ENCODE assay signal across 24 cellular contexts in the genomic region with DNA sequence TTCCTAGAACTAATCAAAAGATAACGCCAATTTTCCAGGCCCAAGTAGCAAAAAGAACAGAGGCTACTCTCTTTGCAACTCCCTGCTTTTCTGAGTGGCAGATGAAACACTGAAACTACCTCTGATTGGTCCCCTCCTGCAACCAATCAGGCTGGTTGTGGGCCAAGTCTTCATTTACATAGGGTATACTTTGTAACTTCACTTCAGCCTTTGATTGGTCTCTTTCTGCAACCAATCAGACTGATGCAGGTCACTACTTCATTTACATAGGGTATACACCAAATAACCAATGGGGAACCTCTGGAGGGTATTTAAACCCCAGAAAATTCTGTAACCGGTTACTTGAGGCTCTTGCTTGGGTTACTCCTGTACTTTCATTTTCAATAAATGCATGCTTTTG.
DNase-seq lines count a peak whose midpoint lies in the region; ATAC-seq, FAIRE-seq and TF ChIP-seq lines count a peak whose summit lies in the region.
"Had no signal": no experiment of that assay in that cellular context is flagged by ENCODE, and none has a peak within 500 bp of the region (broad histone marks: within the 10 kb centered on the region; RNA-seq: fewer than 3 reads in every experiment).

No MANE protein-coding gene starts in this region.

- H2AFZ ChIP-seq in DND-41 (ENCODE audit: low read depth, low read length) (no peak overlapping the region), K562 (ENCODE audit: low read depth, low read length) (no peak overlapping the region)

- H3K27me3 ChIP-seq in DND-41 (ENCODE audit: insufficient read depth, low read length, poor library complexity) (no peaks in the 10 kb centered on the region), K562 (ENCODE audit: control insufficient read depth in 2 of 2, insufficient read depth in 2 of 2, low read length in 2 of 2) (peaks cover 10 to 22% of the 10 kb centered on the region in 2 experiments; a peak in 4 of 5 replicates), testis (no peaks in the 10 kb centered on the region)
- H3K27me3 ChIP-seq: BLaER1 had no signal

- no peaks in the 10 kb centered on the region for H3K9me3 Mint-ChIP-seq in activated CD4-positive, alpha-beta memory T cell treated with anti-CD3 and anti-CD28 coated beads for 36 hours

- no peaks in the 10 kb centered on the region for H3K9me1 ChIP-seq in K562 (ENCODE audit: control insufficient read depth, insufficient read depth, low read length)

- in situ Hi-C loops in K562 (cut with MboI), result no loop called here

- no peak for TF ChIP-seq EP300 in K562 (IDR thresholded peaks at IDR 0.05; ENCODE audit: low read length)

- BruUV-seq in K562 (replicated peaks; lab: Mats Ljungman, UMichigan), result no TSS peak

- POLR2A ChIA-PET in K562 (lab: Yijun Ruan, JAX), result no interaction called here
- POLR2A ChIA-PET in activated CD4-positive, alpha-beta memory T cell treated with anti-CD3 and anti-CD28 coated beads for 36 hours (lab: Charles Lee), result no interaction called here

- no peak overlapping the region for H3K9ac ChIP-seq in DND-41 (ENCODE audit: low read depth, low read length)
- H3K9ac ChIP-seq in K562 (ENCODE audit: insufficient read depth in 1 of 2, low read depth in 2 of 2, low read length in 2 of 2), result no peak overlapping the region
- H3K9ac ChIP-seq: BLaER1 had no signal

- TF ChIP-seq CTCF in DND-41 (IDR thresholded peaks at IDR 0.05; ENCODE audit: borderline replicate concordance, extremely low read depth, low read length, poor library complexity, severe bottlenecking) (no peak), NB4 (IDR thresholded peaks at IDR 0.05; ENCODE audit: low read depth, low read length) (no peak), K562 (IDR thresholded peaks at IDR 0.05 in 2 of 3, conservative IDR thresholded peaks at IDR 0.05 in 1 of 3; ENCODE audit: insufficient read depth in 2 of 3, low read depth in 1 of 3, low read length in 3 of 3) (no peak), testis (IDR thresholded peaks at IDR 0.05) (no peak)

- H3K36me3 Mint-ChIP-seq in activated CD4-positive, alpha-beta memory T cell treated with anti-CD3 and anti-CD28 coated beads for 36 hours, result no peaks in the 10 kb centered on the region
- H3K36me3 Mint-ChIP-seq: CD4-positive, CD25-positive, alpha-beta regulatory T cell; CD8-positive, alpha-beta T cell had no signal

- H3K27ac Mint-ChIP-seq in activated CD4-positive, alpha-beta memory T cell treated with anti-CD3 and anti-CD28 coated beads for 36 hours, result no peak overlapping the region
- H3K27ac Mint-ChIP-seq: B cell; CD4-positive, CD25-positive, alpha-beta regulatory T cell; CD8-positive, alpha-beta T cell; HFFc6 had no signal

- H3K4me1 Mint-ChIP-seq in activated CD4-positive, alpha-beta memory T cell treated with anti-CD3 and anti-CD28 coated beads for 36 hours (ENCODE audit: low read depth), result no peaks in the 10 kb centered on the region
- H3K4me1 Mint-ChIP-seq: B cell; CD4-positive, CD25-positive, alpha-beta regulatory T cell had no signal

- H3K4me3 ChIP-seq in DND-41 (ENCODE audit: low read depth in 1 of 2, low read length in 2 of 2) (no peak overlapping the region), NB4 (ENCODE audit: low read depth, low read length) (no peak overlapping the region), K562 (no peak overlapping the region), testis (no peak overlapping the region)
- H3K4me3 ChIP-seq: BLaER1, HAP-1 had no signal

- no peak for DNase-seq in DND-41
- peak; percentile 3 for DNase-seq in NB4 (ENCODE audit: low read depth)
- DNase-seq in K562 (ENCODE audit: extremely low read depth in 1 of 4, low spot score in 3 of 4), result peak in 1 of 4 experiments; percentile 4
- DNase-seq in testis, result peak; percentile 16
- no peak for DNase-seq in NCI-H1105 (lab: John Stamatoyannopoulos, UW)
- DNase-seq in activated CD4-positive, alpha-beta memory T cell treated with anti-CD3 and anti-CD28 coated beads for 36 hours, result no peak
- no peak for DNase-seq in mesenteric fat pad (ENCODE audit: low spot score)
- DNase-seq: Caco-2; CD4-positive, CD25-positive, alpha-beta regulatory T cell; CD8-positive, alpha-beta T cell; DMS 273 treated with DMSO at 0.1 percent for 48 hours; DMS79; GF-D8; GOT3; HFFc6 had no signal

- H3K27me3 Mint-ChIP-seq in activated CD4-positive, alpha-beta memory T cell treated with anti-CD3 and anti-CD28 coated beads for 36 hours, result no peaks in the 10 kb centered on the region
- H3K27me3 Mint-ChIP-seq: B cell; CD4-positive, CD25-positive, alpha-beta regulatory T cell had no signal

- 0% methylated on average over 2 of the region's 2 CpGs for WGBS in K562 (ENCODE audit: insufficient coverage, low coverage, missing lambda C conversion rate)
- WGBS in testis, 2 donors, result 86 to 90% methylated on average over 2 of the region's 2 CpGs

- TF ChIP-seq POLR2A in NB4 (IDR thresholded peaks at IDR 0.05; ENCODE audit: extremely low read depth, insufficient read length), result no peak
- no peak for TF ChIP-seq POLR2A in K562 (conservative IDR thresholded peaks at IDR 0.05)
- no peak for TF ChIP-seq POLR2A in testis (IDR thresholded peaks at IDR 0.05)

- CTCF ChIA-PET in K562 (lab: Yijun Ruan, JAX; ENCODE audit: low intra/inter-chr PET ratio), result no interaction called here
- CTCF ChIA-PET in activated CD4-positive, alpha-beta memory T cell treated with anti-CD3 and anti-CD28 coated beads for 36 hours (lab: Charles Lee), result no interaction called here

- H4K20me1 ChIP-seq in DND-41 (ENCODE audit: insufficient read depth, low read length) (no peaks in the 10 kb centered on the region), K562 (replicated peaks; ENCODE audit: control insufficient read depth, insufficient read depth, low read length) (no peaks in the 10 kb centered on the region)
- H4K20me1 ChIP-seq: BLaER1 had no signal

- no peak for FAIRE-seq in K562 (lab: Jason Lieb, UNC)
- FAIRE-seq: D721Med, GM12891, GM18507, H54 had no signal

- H3K36me3 ChIP-seq in DND-41 (ENCODE audit: insufficient read depth, low read length) (no peaks in the 10 kb centered on the region), K562 (ENCODE audit: control insufficient read depth, insufficient read depth, low read length) (no peaks in the 10 kb centered on the region), testis (ENCODE audit: low read depth, missing control alignments) (no peaks in the 10 kb centered on the region)
- H3K36me3 ChIP-seq: BLaER1, HAP-1 had no signal

- intact Hi-C loops in K562 (cut with micrococcal nuclease) (no loop called here), testis (cut with DNase I; ENCODE audit: low total_unique reads) (no loop called here)
- intact Hi-C loops in activated CD4-positive, alpha-beta memory T cell treated with anti-CD3 and anti-CD28 coated beads for 36 hours (cut with micrococcal nuclease), result no loop called here

- H3K79me2 ChIP-seq in DND-41 (ENCODE audit: insufficient read depth, low read length), result no peaks in the 10 kb centered on the region
- H3K79me2 ChIP-seq in K562 (ENCODE audit: control insufficient read depth, insufficient read depth, low read length), result no peaks in the 10 kb centered on the region

- TF ChIP-seq RAD21 in K562 (CRISPR knock-in tag; conservative IDR thresholded peaks at IDR 0.05 in 1 of 2, IDR thresholded peaks at IDR 0.05 in 1 of 2), result no peak

- no peaks in the 10 kb centered on the region for H3K4me1 ChIP-seq in DND-41 (ENCODE audit: insufficient read depth, low read length)
- no peaks in the 10 kb centered on the region for H3K4me1 ChIP-seq in K562 (replicated peaks in 1 of 2; ENCODE audit: control insufficient read depth in 2 of 2, insufficient read depth in 2 of 2, low read length in 2 of 2)
- H3K4me1 ChIP-seq in testis, result no peaks in the 10 kb centered on the region
- H3K4me1 ChIP-seq: BLaER1, Caco-2, HAP-1 had no signal

- no peak overlapping the region for H3K4me3 Mint-ChIP-seq in activated CD4-positive, alpha-beta memory T cell treated with anti-CD3 and anti-CD28 coated beads for 36 hours
- H3K4me3 Mint-ChIP-seq: B cell; CD4-positive, CD25-positive, alpha-beta regulatory T cell; CD8-positive, alpha-beta T cell; HFFc6 had no signal

- ATAC-seq in DND-41 (ENCODE audit: insufficient read depth, low read depth) (0 out of 3 replicates have a peak, but pooled peaks have one; percentile 44), K562 (peak; percentile 78), GM21528 (IDR thresholded peaks at IDR 0.05; ENCODE audit: low FRiP score, unreplicated experiment) (no peak)
- ATAC-seq: CD8-positive, alpha-beta T cell had no signal

- H3K27ac ChIP-seq in DND-41 (ENCODE audit: low read length), result no peak overlapping the region
- no peak overlapping the region for H3K27ac ChIP-seq in K562 (ENCODE audit: extremely low read depth, low read depth, low read length)
- H3K27ac ChIP-seq in testis, result no peak overlapping the region
- H3K27ac ChIP-seq: BLaER1, C4-2B had no signal

- no peak overlapping the region for H3K4me2 ChIP-seq in DND-41 (ENCODE audit: insufficient read depth, low read length)
- H3K4me2 ChIP-seq in K562 (ENCODE audit: insufficient read depth, low read length), result no peak overlapping the region
- H3K4me2 ChIP-seq: BLaER1 had no signal

- H3K9me3 ChIP-seq in DND-41 (ENCODE audit: insufficient read depth, low read length, severe bottlenecking) (no peaks in the 10 kb centered on the region), K562 (replicated peaks; ENCODE audit: control insufficient read depth, insufficient read depth, low read depth, low read length) (no peaks in the 10 kb centered on the region), testis (no peaks in the 10 kb centered on the region)
- H3K9me3 ChIP-seq: Caco-2, HAP-1 had no signal

TF ChIP-seq in K562, 482 proteins besides CTCF, POLR2A, EP300 and RAD21 (continues in another document):
- TF ChIP-seq HMG20A (CRISPR knock-in tag; conservative IDR thresholded peaks at IDR 0.05), result no peak
- TF ChIP-seq ZNF766 (CRISPR knock-in tag; conservative IDR thresholded peaks at IDR 0.05), result no peak
- TF ChIP-seq, protein P1, sequence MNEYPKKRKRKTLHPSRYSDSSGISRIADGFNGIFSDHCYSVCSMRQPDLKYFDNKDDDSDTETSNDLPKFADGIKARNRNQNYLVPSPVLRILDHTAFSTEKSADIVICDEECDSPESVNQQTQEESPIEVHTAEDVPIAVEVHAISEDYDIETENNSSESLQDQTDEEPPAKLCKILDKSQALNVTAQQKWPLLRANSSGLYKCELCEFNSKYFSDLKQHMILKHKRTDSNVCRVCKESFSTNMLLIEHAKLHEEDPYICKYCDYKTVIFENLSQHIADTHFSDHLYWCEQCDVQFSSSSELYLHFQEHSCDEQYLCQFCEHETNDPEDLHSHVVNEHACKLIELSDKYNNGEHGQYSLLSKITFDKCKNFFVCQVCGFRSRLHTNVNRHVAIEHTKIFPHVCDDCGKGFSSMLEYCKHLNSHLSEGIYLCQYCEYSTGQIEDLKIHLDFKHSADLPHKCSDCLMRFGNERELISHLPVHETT (CRISPR knock-in tag; conservative IDR thresholded peaks at IDR 0.05 in 1 of 2, IDR thresholded peaks at IDR 0.05 in 1 of 2), result no peak
- no peak for TF ChIP-seq FOXK1 (CRISPR knock-in tag; IDR thresholded peaks at IDR 0.05; ENCODE audit: borderline replicate concordance)
- no peak for TF ChIP-seq ZNF140 (CRISPR knock-in tag; IDR thresholded peaks at IDR 0.05)
- no peak for TF ChIP-seq THRAP3 (IDR thresholded peaks at IDR 0.05; ENCODE audit: borderline replicate concordance)

Comparison
In these comparisons a context has a peak if more than half of its experiments do, and no peak if none do; other contexts are left out.
1. DNase-seq: peak in NB4 (single experiment) and testis (single experiment); none in DND-41 (single experiment), NCI-H1105 (single experiment), activated CD4-positive, alpha-beta memory T cell treated with anti-CD3 and anti-CD28 coated beads for 36 hours (single experiment) and mesenteric fat pad (single experiment).